22 cellular contexts compared by ENCODE assay signal in the genomic region with DNA sequence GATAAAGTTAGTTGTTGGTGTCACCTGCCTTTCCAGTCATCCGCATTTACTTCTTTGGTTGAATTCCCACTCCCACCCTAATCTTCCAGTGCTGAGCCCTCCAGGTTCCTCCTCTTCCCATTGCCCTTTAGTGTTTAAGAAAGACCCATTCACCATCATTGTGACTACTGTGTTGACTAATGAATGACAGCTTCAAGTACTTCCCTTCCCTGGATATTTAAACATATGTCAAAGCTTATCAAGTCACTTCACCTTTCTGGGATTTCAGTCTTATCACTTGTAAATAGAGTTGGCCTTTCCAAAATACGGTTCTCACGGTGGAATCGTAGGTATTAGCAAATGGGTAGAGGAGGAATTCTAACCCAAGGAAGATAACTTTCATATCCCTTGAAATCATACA.
"Had no signal": no experiment of that assay in that cellular context is flagged by ENCODE, and none has a peak within 500 bp of the region (broad histone marks: within the 10 kb centered on the region; RNA-seq: fewer than 3 reads in every experiment).

No MANE protein-coding gene starts in this region.

- H3K27ac ChIP-seq: adrenal gland, KMS-11, RWPE1 had no signal

- H3K4me1 ChIP-seq: adrenal gland, Peyer's patch had no signal

- H3K9me3 ChIP-seq: adrenal gland, Peyer's patch had no signal

- H3K27me3 ChIP-seq: adrenal gland, Peyer's patch had no signal

- ATAC-seq: activated CD8-positive, alpha-beta T cell treated with anti-CD3 and anti-CD28 coated beads, Interleukin-2, amount 10 ng/mL, durations not matched to agents 7 days and 5 days; WTC11 had no signal

- H3K4me3 ChIP-seq: adrenal gland, Peyer's patch had no signal

- H3K36me3 ChIP-seq: adrenal gland, Peyer's patch had no signal

- DNase-seq: activated CD4-positive, alpha-beta T cell treated with anti-CD3 and anti-CD28 coated beads for 48 hours; activated CD4-positive, alpha-beta T cell treated with anti-CD3 and anti-CD28 coated beads, Interleukin-2, amount 50 U/mL, for 4 hours; activated CD4-positive, CD25-positive, alpha-beta regulatory T cell treated with anti-CD3 and anti-CD28 coated beads, Interleukin-2, amount 50 U/mL, for 72 hours; activated CD8-positive, alpha-beta memory T cell treated with anti-CD3 and anti-CD28 coated beads, Interleukin-2, amount 50 U/mL, for 48 hours; activated CD8-positive, alpha-beta T cell treated with anti-CD3 and anti-CD28 coated beads, Interleukin-2, amount 10 ng/mL, durations not matched to agents 7 days and 5 days; activated naive CD4-positive, alpha-beta T cell treated with anti-CD3 and anti-CD28 coated beads, Interleukin-2, amount 50 U/mL, for 16 hours; activated naive CD8-positive, alpha-beta T cell treated with anti-CD3 and anti-CD28 coated beads, Interleukin-2, amount 10 ng/mL, durations not matched to agents 7 days and 5 days; activated T-cell treated with anti-CD3 and anti-CD28 coated beads, Interleukin-2, amount 50 U/mL, for 1 hour; adrenal gland; anterior cingulate cortex; NCI-H1092; NCI-H1417; NCI-H1930; NCI-H2107; NCI-H2171 treated with DMSO at 0.1 percent for 48 hours; NCI-H226; NCI-H69; Peyer's patch; SHP77 treated with DMSO at 0.1 percent for 48 hours had no signal
